In the genomic region with DNA sequence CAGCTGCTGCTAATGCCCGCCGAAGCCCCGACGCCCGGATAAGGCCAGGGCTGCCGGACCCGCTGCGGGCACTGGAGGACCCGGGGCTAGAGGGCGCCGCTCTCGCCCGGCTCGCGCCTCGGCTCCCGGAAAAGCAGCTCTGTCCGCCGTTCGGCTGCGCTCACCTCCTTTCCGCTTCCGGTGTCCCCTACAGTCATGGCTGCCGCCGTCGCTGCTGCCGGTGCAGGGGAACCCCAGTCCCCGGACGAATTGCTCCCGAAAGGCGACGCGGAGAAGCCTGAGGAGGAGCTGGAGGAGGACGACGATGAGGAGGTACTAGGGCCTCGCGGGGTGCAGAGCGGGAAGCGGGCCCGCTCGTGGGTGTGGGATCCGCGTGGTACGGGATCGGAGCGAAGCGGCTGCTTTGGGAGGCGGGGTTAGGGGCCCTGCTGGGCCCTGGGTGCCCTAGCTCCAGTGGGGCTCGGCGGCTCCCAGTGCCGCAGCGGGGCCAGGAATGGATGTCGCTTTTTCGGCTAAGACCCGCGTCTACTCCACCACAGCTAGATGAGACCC, we compare ENCODE assay signal across 8 cellular contexts. TPM values are rescaled to one million over a fixed set of nuclear protein-coding genes. Genes with fewer than 3 reads are reported as not detected.
DNase-seq lines count a peak whose midpoint lies in the region; ATAC-seq and TF ChIP-seq lines count a peak whose summit lies in the region.

A gene (plus strand): TSS at position 174 of the 552 bp plus-strand sequence. CDS start 22 bp downstream, at position 196.

- H3K4me2 ChIP-seq in DOHH2 (ENCODE audit: low read length) (peak within 1 kb of the TSS; percentile 80), Karpas-422 (ENCODE audit: low read depth, low read length, poor library complexity, severe bottlenecking) (peak within 1 kb of the TSS; percentile 90)

- TF ChIP-seq CTCF in DOHH2 (IDR thresholded peaks at IDR 0.05; ENCODE audit: low read depth, low read length, poor library complexity, severe bottlenecking), result peak; percentile 84
- TF ChIP-seq CTCF in fibroblast of mammary gland (conservative IDR thresholded peaks at IDR 0.05; ENCODE audit: control insufficient read depth, insufficient read depth, low read depth, low read length), result peak; percentile 38
- TF ChIP-seq CTCF in natural killer cell (IDR thresholded peaks at IDR 0.05), result peak; percentile 46

- H3K4me3 ChIP-seq in DOHH2 (ENCODE audit: low read length) (peak within 1 kb of the TSS; percentile 85), Karpas-422 (ENCODE audit: low read length) (peak within 1 kb of the TSS; percentile 99), fibroblast of mammary gland (ENCODE audit: control insufficient read depth, low read depth, low read length) (peak within 1 kb of the TSS; percentile 92)

- ATAC-seq in GM21737 (IDR thresholded peaks at IDR 0.05; ENCODE audit: unreplicated experiment), result peak; percentile 92
- ATAC-seq in natural killer cell, result peak; percentile 95 to 99 (median 97)
- peak; percentile 100 for ATAC-seq in stimulated activated naive CD8-positive, alpha-beta T cell treated with anti-CD3 and anti-CD28 coated beads, Interleukin-15, Interleukin-2, amounts not matched to agents 100 U/mL and 50 U/mL, for 24 hours

- H4K20me1 ChIP-seq in DOHH2 (ENCODE audit: control insufficient read depth, insufficient read depth, low read depth, low read length), result peaks cover 5% of the 10 kb centered on the region; the same call in 1 of the 2 replicates
- H4K20me1 ChIP-seq in Karpas-422 (ENCODE audit: insufficient read depth, low read depth, low read length), result peaks cover 13% of the 10 kb centered on the region; the same call in 1 of the 2 replicates

- H3K36me3 Mint-ChIP-seq in natural killer cell, result no peaks in the 10 kb centered on the region

- DNase-seq in Karpas-422 (peak; percentile 95), RPMI8226 (peak; percentile 92), fibroblast of mammary gland (ENCODE audit: low read depth) (peak; percentile 81), natural killer cell (peak; percentile 79)
- peak; percentile 65 to 81 for DNase-seq in activated T-helper 1 cell treated with anti-CD3 and anti-CD28 coated beads, Interleukin-2, amount 50 U/mL, for 16 hours (ENCODE audit: low read depth in 1 of 2, low spot score in 1 of 2)
- DNase-seq in stimulated activated naive CD8-positive, alpha-beta T cell treated with anti-CD3 and anti-CD28 coated beads, Interleukin-15, Interleukin-2, amounts not matched to agents 100 U/mL and 50 U/mL, for 24 hours, result peak; percentile 92

- peaks cover 14% of the 10 kb centered on the region; the same call in 1 of the 2 replicates for H3F3A ChIP-seq in DOHH2 (ENCODE audit: control insufficient read depth, insufficient read depth)

- H3K4me1 Mint-ChIP-seq in natural killer cell, result peaks cover 15 to 16% of the 10 kb centered on the region in 2 donors

- H3K79me2 ChIP-seq in DOHH2 (ENCODE audit: control insufficient read depth, low read length) (peaks cover 28% of the 10 kb centered on the region), Karpas-422 (ENCODE audit: low read length) (peaks cover 32% of the 10 kb centered on the region)

- peak within 1 kb of the TSS; percentile 97 for H3K4me3 Mint-ChIP-seq in natural killer cell

- no peaks in the 10 kb centered on the region for H3K27me3 Mint-ChIP-seq in natural killer cell (ENCODE audit: low read depth in 2 of 2)

- H3K9me2 ChIP-seq in DOHH2 (replicated peaks; ENCODE audit: control insufficient read depth, low read length) (no peaks in the 10 kb centered on the region), Karpas-422 (replicated peaks; ENCODE audit: insufficient read depth, low read length) (no peaks in the 10 kb centered on the region)

- peak within 1 kb of the TSS; percentile 92 for H3K9ac ChIP-seq in Karpas-422 (ENCODE audit: low read length)

- intact Hi-C loops in natural killer cell (cut with micrococcal nuclease), result loop anchor here (2.0 to 5.0 kb wide), 2 partner anchors 19 to 630 kb away; a partner anchor contains a TSS

- peak within 1 kb of the TSS; percentile 91 for H2AFZ ChIP-seq in Karpas-422 (ENCODE audit: low read length)

- H3K27ac ChIP-seq in DOHH2 (ENCODE audit: low read depth, low read length) (peak within 1 kb of the TSS; percentile 32), Karpas-422 (ENCODE audit: low read length) (peak within 1 kb of the TSS; percentile 28; the same call in 1 of the 2 replicates)

- H3K27me3 ChIP-seq in DOHH2 (ENCODE audit: control insufficient read depth, low read length), result no peaks in the 10 kb centered on the region
- H3K27me3 ChIP-seq in Karpas-422 (ENCODE audit: low read length), result no peaks in the 10 kb centered on the region

- no peaks in the 10 kb centered on the region for H3K9me3 Mint-ChIP-seq in natural killer cell

- H3K4me1 ChIP-seq in DOHH2 (ENCODE audit: control insufficient read depth, low read length) (peaks cover 14% of the 10 kb centered on the region), Karpas-422 (ENCODE audit: low read length) (peaks cover 19% of the 10 kb centered on the region)

- H3K36me3 ChIP-seq in DOHH2 (ENCODE audit: control insufficient read depth, low read length) (peaks cover 46% of the 10 kb centered on the region), Karpas-422 (ENCODE audit: insufficient read depth, low read length) (peaks cover 33% of the 10 kb centered on the region)

- H3K9me3 ChIP-seq in DOHH2 (ENCODE audit: control insufficient read depth, insufficient read depth, low read length), result no peaks in the 10 kb centered on the region
- H3K9me3 ChIP-seq in Karpas-422 (ENCODE audit: low read length), result no peaks in the 10 kb centered on the region

- peak within 1 kb of the TSS; percentile 88 to 99 for H3K27ac Mint-ChIP-seq in natural killer cell

RNA-seq across cellular contexts. Expression of the gene that starts here (rescaled TPM):
- total RNA-seq in Karpas-422 (2014; rRNA removed; shearing (Covaris generic); ENCODE audit: low replicate concordance), result 57.8 and 74.1 TPM in 2 replicates
- 10 to 100 TPM; 45.9 to 50.6 (median 47.5) TPM for total RNA-seq in natural killer cell

Comparison
In these comparisons a context has a peak if more than half of its experiments do, and no peak if none do; other contexts are left out.
1. Peak in every context shown above with its lines: DNase-seq, ATAC-seq, H3K4me3 ChIP-seq and H3K27ac ChIP-seq.